1 cellular context compared by ENCODE assay signal in the genomic region with DNA sequence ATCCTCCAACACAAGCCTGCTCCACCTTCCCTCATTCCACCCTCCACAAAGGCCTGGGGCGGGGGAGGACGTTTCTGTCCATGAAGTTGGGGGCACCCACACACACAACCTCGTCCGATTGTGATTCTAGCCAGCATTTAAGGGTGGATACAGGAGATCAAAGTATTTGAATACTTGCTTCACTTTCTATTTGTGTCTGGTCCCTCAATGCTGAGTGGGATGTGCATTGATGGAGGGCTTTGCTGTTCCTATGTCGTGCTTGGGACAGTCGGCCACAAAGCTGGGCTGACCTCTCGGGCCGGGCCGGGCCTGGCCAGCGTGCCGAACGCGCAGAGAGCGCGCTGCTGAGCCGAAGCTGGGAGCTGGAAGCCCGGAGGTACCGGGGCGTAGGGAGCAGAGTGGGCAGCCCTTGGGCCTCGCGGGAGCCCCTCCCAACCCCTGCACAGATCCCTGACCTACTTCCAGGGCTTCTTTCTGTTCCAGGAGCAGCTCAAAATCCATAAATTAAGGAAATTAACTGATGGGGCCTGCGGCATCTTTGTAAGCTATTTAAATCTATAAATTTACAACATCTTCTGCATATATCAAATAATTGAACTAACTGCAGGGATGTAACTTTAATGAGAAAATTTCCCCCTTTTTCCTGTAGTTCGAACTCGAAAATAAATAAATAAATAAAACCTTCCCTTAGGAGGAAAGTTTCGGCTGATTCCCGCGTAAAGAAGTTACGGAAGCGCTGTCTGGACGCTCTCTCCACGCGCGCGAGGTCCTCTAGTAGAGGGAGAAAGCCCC.
TF ChIP-seq lines count a peak whose summit lies in the region.

No MANE protein-coding gene starts in this region.

TF ChIP-seq in SK-N-SH, 30 proteins besides CTCF, POLR2A, EP300 and RAD21 (continued from another document):
- no peak for TF ChIP-seq RXRA (IDR thresholded peaks at IDR 0.05; ENCODE audit: borderline replicate concordance, low read depth)
- TF ChIP-seq SMC3 (IDR thresholded peaks at IDR 0.05; ENCODE audit: low read depth, low read length): no peak
- TF ChIP-seq TAF1 (IDR thresholded peaks at IDR 0.05; ENCODE audit: borderline replicate concordance, low read depth, low read length): no peak
- TF ChIP-seq MXI1 (IDR thresholded peaks at IDR 0.05; ENCODE audit: low read depth, low read length): no peak; the same call in 1 of the 2 replicates
- TF ChIP-seq FOSL2 (IDR thresholded peaks at IDR 0.05; ENCODE audit: borderline replicate concordance, low read depth): no peak
- TF ChIP-seq YY1 (IDR thresholded peaks at IDR 0.05; ENCODE audit: low read depth): no peak
